In the genomic region with DNA sequence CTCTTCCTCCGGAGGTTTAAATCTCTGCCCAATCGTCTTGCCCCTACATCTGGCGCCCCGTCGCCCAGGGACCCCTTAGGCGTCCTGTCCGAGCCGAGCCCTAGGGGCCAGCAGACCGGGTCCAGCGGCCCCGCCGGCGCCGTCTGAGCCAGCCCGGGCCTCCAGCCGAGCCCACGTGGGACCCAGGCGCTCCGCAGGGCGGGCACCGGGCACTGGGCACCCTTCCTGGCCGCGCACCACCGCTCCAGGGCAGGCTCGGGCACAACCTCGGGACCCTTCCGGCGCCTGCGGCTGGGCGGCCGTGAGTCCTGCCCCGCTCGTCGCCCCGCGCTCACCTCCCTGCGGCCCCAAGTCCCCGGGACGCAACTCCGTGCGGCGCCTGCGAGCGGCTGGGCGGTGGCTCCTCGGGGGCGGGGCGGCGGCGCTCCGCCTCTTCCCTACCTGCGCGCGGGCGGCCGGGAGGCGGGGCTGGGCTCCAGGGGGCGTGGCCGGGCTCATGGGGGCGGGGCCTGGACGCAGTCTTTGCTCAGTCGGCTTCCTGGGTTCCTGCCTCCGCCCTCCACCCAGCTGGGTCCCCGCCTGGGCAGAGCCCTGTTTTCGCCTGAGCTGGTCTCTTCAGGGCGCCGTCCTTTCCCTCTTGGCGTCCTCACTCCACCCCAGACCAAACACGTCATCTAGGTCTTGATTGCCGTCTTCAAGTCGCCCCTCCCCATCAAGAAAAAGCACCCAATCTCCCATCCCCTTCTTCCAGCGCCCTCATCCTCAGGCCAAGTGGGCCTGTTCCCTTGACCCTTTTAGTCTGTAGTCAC, we compare ENCODE assay signal across 8 cellular contexts. TPM values are rescaled to one million over a fixed set of nuclear protein-coding genes. Genes with fewer than 3 reads are reported as not detected.
DNase-seq lines count a peak whose midpoint lies in the region; ATAC-seq and TF ChIP-seq lines count a peak whose summit lies in the region.

A gene (minus strand): TSS at position 406 of the 809 bp plus-strand sequence. CDS start 19,899 bp downstream, outside the sequence.

- ATAC-seq in GM21786 (IDR thresholded peaks at IDR 0.05; ENCODE audit: unreplicated experiment): peak; percentile 53

- peak; percentile 65 for DNase-seq in DMS53 treated with DMSO at 0.1 percent for 48 hours (lab: John Stamatoyannopoulos, UW; ENCODE audit: unreplicated experiment)
- DNase-seq in LHCN-M2 (ENCODE audit: low read depth): peak; percentile 62
- DNase-seq in SHP77 (lab: John Stamatoyannopoulos, UW): peak; percentile 72
- DNase-seq in activated gamma-delta T cell (lab: John Stamatoyannopoulos, UW): peak; percentile 92
- DNase-seq in fibroblast of the conjunctiva (ENCODE audit: low read depth): peak; percentile 36
- DNase-seq in neural progenitor cell (ENCODE audit: low spot score): peak; percentile 94

- H3K79me2 ChIP-seq in neural progenitor cell (ENCODE audit: low read depth): no peaks in the 10 kb centered on the region

- peaks cover 27% of the 10 kb centered on the region for H3K4me1 ChIP-seq in neural progenitor cell
- H3K4me1 ChIP-seq in stomach smooth muscle (ENCODE audit: control insufficient read depth, insufficient read depth, low read length): peaks cover 53% of the 10 kb centered on the region

- H3K36me3 ChIP-seq in neural progenitor cell (no peaks in the 10 kb centered on the region), stomach smooth muscle (ENCODE audit: control insufficient read depth in 2 of 2, insufficient read depth in 2 of 2, low read length in 2 of 2) (no peaks in the 10 kb centered on the region)

- H3K27ac Mint-ChIP-seq in neural progenitor cell: peak within 1 kb of the TSS; percentile 64

- H3K27me3 ChIP-seq in neural progenitor cell: peaks cover 14% of the 10 kb centered on the region
- H3K27me3 ChIP-seq in stomach smooth muscle (ENCODE audit: control insufficient read depth in 1 of 2, insufficient read depth in 2 of 2, low read length in 2 of 2): no peaks in the 10 kb centered on the region

- peak within 1 kb of the TSS; percentile 84 for H3K4me3 Mint-ChIP-seq in neural progenitor cell

- H3K27ac ChIP-seq in neural progenitor cell: no peak within 1 kb of the TSS
- peak within 1 kb of the TSS; percentile 60 for H3K27ac ChIP-seq in stomach smooth muscle (ENCODE audit: low read length)

- H3K4me3 ChIP-seq in neural progenitor cell (peak within 1 kb of the TSS; percentile 80), stomach smooth muscle (ENCODE audit: low read length in 2 of 2) (peak within 1 kb of the TSS; percentile 59 to 74)

- H3F3A ChIP-seq in neural progenitor cell (ENCODE audit: low read depth): peaks cover 5% of the 10 kb centered on the region

- H4K20me1 ChIP-seq in neural progenitor cell (ENCODE audit: low read depth): peaks cover 14% of the 10 kb centered on the region

- no peaks in the 10 kb centered on the region for H3K9me3 ChIP-seq in neural progenitor cell (ENCODE audit: low read depth)
- H3K9me3 ChIP-seq in stomach smooth muscle (ENCODE audit: control insufficient read depth in 2 of 2, low read length in 2 of 2): no peaks in the 10 kb centered on the region

- H2AFZ ChIP-seq in neural progenitor cell (replicated peaks): peak within 1 kb of the TSS; percentile 88

- H3K4me1 Mint-ChIP-seq in neural progenitor cell: peaks cover 29% of the 10 kb centered on the region

- no peak for TF ChIP-seq CTCF in neural progenitor cell (IDR thresholded peaks at IDR 0.05)

- H3K9ac ChIP-seq in neural progenitor cell: no peak within 1 kb of the TSS
- H3K9ac ChIP-seq in stomach smooth muscle (ENCODE audit: low read length in 2 of 2): peak within 1 kb of the TSS; percentile 60 to 71

- H3K27me3 Mint-ChIP-seq in neural progenitor cell (ENCODE audit: insufficient read depth, low read depth): peaks cover 24% of the 10 kb centered on the region

- H3K9me3 Mint-ChIP-seq in neural progenitor cell: no peaks in the 10 kb centered on the region

- no peaks in the 10 kb centered on the region for H3K36me3 Mint-ChIP-seq in neural progenitor cell

- H3K4me2 ChIP-seq in neural progenitor cell: peak within 1 kb of the TSS; percentile 81

RNA-seq across cellular contexts. Expression of the gene that starts here (rescaled TPM):
- total RNA-seq in LHCN-M2 (2014; rRNA removed) (12.2 and 17.6 TPM in 2 replicates), neural progenitor cell (ENCODE audit: low replicate concordance) (0.79 and 5.0 TPM in 2 replicates)
- polyA plus RNA-seq in LHCN-M2 (2012): 6.4 TPM

Comparison
In these comparisons a context has a peak if more than half of its experiments do, and no peak if none do; other contexts are left out.
1. DNase-seq: peak in every context shown above with its lines; median percentile 94 in neural progenitor cell; 92 in activated gamma-delta T cell; 72 in SHP77; 65 in DMS53 treated with DMSO at 0.1 percent for 48 hours; 62 in LHCN-M2; 36 in fibroblast of the conjunctiva.